In the genomic region with DNA sequence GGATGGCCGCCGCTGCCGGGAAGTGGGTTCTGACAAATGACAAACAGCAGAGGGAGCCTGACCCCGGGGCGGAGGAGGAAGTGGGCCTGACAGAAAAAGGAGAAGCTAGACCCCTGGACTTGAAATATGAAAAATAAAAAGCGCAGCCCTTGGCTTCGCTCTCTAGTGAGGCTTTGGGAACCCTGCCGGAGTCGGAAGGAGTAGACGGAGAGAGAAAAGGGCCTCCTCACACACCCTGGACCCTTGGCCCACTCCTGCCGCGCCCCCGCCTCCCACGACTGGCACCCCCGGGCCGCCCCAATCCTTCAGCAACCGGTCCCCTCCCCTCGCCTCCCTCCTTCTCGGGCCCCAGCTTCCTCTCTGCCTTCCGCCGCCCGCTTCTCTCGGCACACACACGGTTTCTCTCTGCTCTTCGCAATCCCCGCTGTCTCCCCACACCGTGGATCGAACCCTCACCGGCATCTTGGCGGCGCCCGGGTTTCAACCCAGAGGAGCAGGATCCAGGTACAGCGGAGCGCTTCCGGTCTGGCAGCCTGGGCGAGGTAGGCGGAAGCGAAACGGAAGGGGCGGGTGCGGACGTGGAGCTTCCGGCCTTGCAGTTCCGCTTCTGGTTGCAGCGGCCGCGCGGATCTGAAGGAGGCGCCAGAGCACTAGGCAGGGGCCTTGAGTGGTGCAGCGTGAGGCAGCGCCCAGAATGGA, we compare ENCODE assay signal across 8 cellular contexts. TPM values are rescaled to one million over a fixed set of nuclear protein-coding genes. Genes with fewer than 3 reads are reported as not detected.
DNase-seq lines count a peak whose midpoint lies in the region; ATAC-seq and TF ChIP-seq lines count a peak whose summit lies in the region.

A gene (minus strand): TSS at position 539 of the 699 bp plus-strand sequence. CDS start 77 bp downstream, at position 462.

- TF ChIP-seq CTCF in DOHH2 (IDR thresholded peaks at IDR 0.05; ENCODE audit: low read depth, low read length, poor library complexity, severe bottlenecking) (peak; percentile 87), Peyer's patch (IDR thresholded peaks at IDR 0.05) (peak; percentile 75 to 95 (median 91)), esophagus muscularis mucosa (IDR thresholded peaks at IDR 0.05) (peak; percentile 80 to 95 (median 91))

- peaks cover 34% of the 10 kb centered on the region for H3K4me1 ChIP-seq in DOHH2 (ENCODE audit: control insufficient read depth, low read length)
- peaks cover 0 to 22% (median 11%) of the 10 kb centered on the region in 4 donors for H3K4me1 ChIP-seq in Peyer's patch
- H3K4me1 ChIP-seq in esophagus muscularis mucosa = peaks cover 16 to 36% (median 29%) of the 10 kb centered on the region in 4 donors

- no peak for TF ChIP-seq EP300 in esophagus muscularis mucosa (IDR thresholded peaks at IDR 0.05)

- H4K20me1 ChIP-seq in DOHH2 (ENCODE audit: control insufficient read depth, insufficient read depth, low read depth, low read length) = peaks cover 24% of the 10 kb centered on the region

- H3K27ac ChIP-seq in DOHH2 (ENCODE audit: low read depth, low read length) (peak within 1 kb of the TSS; percentile 85), KOPT-K1 (ENCODE audit: low read depth, low read length, poor library complexity, severe bottlenecking) (peak within 1 kb of the TSS; percentile 81), Peyer's patch (peak within 1 kb of the TSS; percentile 87 to 96 (median 92)), esophagus muscularis mucosa (replicated peaks in 1 of 4) (peak within 1 kb of the TSS; percentile 80 to 98 (median 88))

- no peaks in the 10 kb centered on the region for H3K9me2 ChIP-seq in DOHH2 (replicated peaks; ENCODE audit: control insufficient read depth, low read length)

- H3K36me3 ChIP-seq in DOHH2 (ENCODE audit: control insufficient read depth, low read length) (peaks cover 81% of the 10 kb centered on the region), KOPT-K1 (ENCODE audit: insufficient read depth, low read length) (peaks cover 74% of the 10 kb centered on the region), Peyer's patch (peaks cover 0 to 19% (median 0%) of the 10 kb centered on the region in 3 donors), esophagus muscularis mucosa (peaks cover 7 to 42% (median 33%) of the 10 kb centered on the region in 4 donors)

- H3K4me3 Mint-ChIP-seq in activated T-cell treated with anti-CD3 and anti-CD28 coated beads, Interleukin-2, amount 50 U/mL, for 72 hours = peak within 1 kb of the TSS; percentile 99 to 100

- peak; percentile 93 for ATAC-seq in GM21786 (IDR thresholded peaks at IDR 0.05; ENCODE audit: unreplicated experiment)
- ATAC-seq in activated T-cell treated with anti-CD3 and anti-CD28 coated beads, Interleukin-2, amount 50 U/mL, for 72 hours (replicated peaks in 1 of 2) = peak; percentile 99

- peak; percentile 58 to 71 for TF ChIP-seq POLR2A in Peyer's patch (IDR thresholded peaks at IDR 0.05)
- TF ChIP-seq POLR2A in esophagus muscularis mucosa (IDR thresholded peaks at IDR 0.05; ENCODE audit: low read depth) = no peak

- H3K36me3 Mint-ChIP-seq in activated T-cell treated with anti-CD3 and anti-CD28 coated beads, Interleukin-2, amount 50 U/mL, for 72 hours (ENCODE audit: insufficient read depth in 2 of 2) = peaks cover 13 to 24% of the 10 kb centered on the region in 2 donors

- H3K4me3 ChIP-seq in DOHH2 (ENCODE audit: low read length) = peak within 1 kb of the TSS; percentile 96
- peak within 1 kb of the TSS; percentile 70 to 87 (median 81) for H3K4me3 ChIP-seq in Peyer's patch
- peak within 1 kb of the TSS; percentile 61 to 94 (median 85) for H3K4me3 ChIP-seq in esophagus muscularis mucosa

- peaks cover 25% of the 10 kb centered on the region for H3F3A ChIP-seq in DOHH2 (ENCODE audit: control insufficient read depth, insufficient read depth)

- H3K9me3 ChIP-seq in DOHH2 (ENCODE audit: control insufficient read depth, insufficient read depth, low read length) (no peaks in the 10 kb centered on the region), KOPT-K1 (ENCODE audit: insufficient read depth, low read length, poor library complexity, severe bottlenecking) (no peaks in the 10 kb centered on the region), Peyer's patch (no peaks in the 10 kb centered on the region), esophagus muscularis mucosa (no peaks in the 10 kb centered on the region)

- peak within 1 kb of the TSS; percentile 94 for H3K4me2 ChIP-seq in DOHH2 (ENCODE audit: low read length)

- peak within 1 kb of the TSS; percentile 100 for H3K27ac Mint-ChIP-seq in activated T-cell treated with anti-CD3 and anti-CD28 coated beads, Interleukin-2, amount 50 U/mL, for 72 hours

- DNase-seq in Peyer's patch (peak; percentile 95 to 98 (median 97)), esophagus muscularis mucosa (ENCODE audit: extremely low spot score) (peak; percentile 98), myocyte (ENCODE audit: low read depth) (peak; percentile 95)
- DNase-seq in activated T-cell treated with anti-CD3 and anti-CD28 coated beads, Interleukin-2, amount 50 U/mL, for 72 hours = peak; percentile 95 to 97
- peak; percentile 90 to 91 for DNase-seq in stimulated activated CD8-positive, alpha-beta memory T cell treated with anti-CD3 and anti-CD28 coated beads, Interleukin-7, amount 100 ng/mL, for 48 hours (ENCODE audit: extremely low read depth in 1 of 2, low read depth in 1 of 2)

- no peaks in the 10 kb centered on the region for H3K9me3 Mint-ChIP-seq in activated T-cell treated with anti-CD3 and anti-CD28 coated beads, Interleukin-2, amount 50 U/mL, for 72 hours

- H3K4me1 Mint-ChIP-seq in activated T-cell treated with anti-CD3 and anti-CD28 coated beads, Interleukin-2, amount 50 U/mL, for 72 hours (ENCODE audit: low read depth) = peaks cover 49% of the 10 kb centered on the region

- intact Hi-C loops in esophagus muscularis mucosa (cut with DNase I) = loop anchor here (5.0 to 10.0 kb wide), 4 partner anchors 162 to 435 kb away; a partner anchor contains a TSS

- WGBS in esophagus muscularis mucosa = under 1% methylated on average over 51 of the region's 51 CpGs

- peaks cover 52% of the 10 kb centered on the region for H3K79me2 ChIP-seq in DOHH2 (ENCODE audit: control insufficient read depth, low read length)

- no peaks in the 10 kb centered on the region for H3K27me3 Mint-ChIP-seq in activated T-cell treated with anti-CD3 and anti-CD28 coated beads, Interleukin-2, amount 50 U/mL, for 72 hours (ENCODE audit: low read depth)

- no peaks in the 10 kb centered on the region for H3K27me3 ChIP-seq in DOHH2 (ENCODE audit: control insufficient read depth, low read length)
- no peaks in the 10 kb centered on the region for H3K27me3 ChIP-seq in Peyer's patch
- H3K27me3 ChIP-seq in esophagus muscularis mucosa = no peaks in the 10 kb centered on the region

RNA-seq across cellular contexts. Expression of the gene that starts here (rescaled TPM):
- total RNA-seq in Peyer's patch (100 to 1,000 TPM; 224 to 314 (median 267) TPM), esophagus muscularis mucosa (100 to 1,000 TPM; 227 to 363 (median 257) TPM), myocyte (170 and 371 TPM in 2 replicates)
- 100 to 1,000 TPM; 166 to 210 TPM for total RNA-seq in activated T-cell treated with anti-CD3 and anti-CD28 coated beads, Interleukin-2, amount 50 U/mL, for 72 hours
- polyA plus RNA-seq in myocyte (2012) = 230 TPM

Comparison
In these comparisons a context has a peak if more than half of its experiments do, and no peak if none do; other contexts are left out.
1. Peak in every context shown above with its lines: DNase-seq, ATAC-seq, H3K4me3 ChIP-seq and H3K27ac ChIP-seq.